ENCODE assay signal across 9 cellular contexts in genomic region chr10:77504870-77505257, GRCh38.
A peak's percentile ranks its signal among the peaks of the same experiment; 100 is the strongest.
DNase-seq lines count a peak whose midpoint lies in the region; ATAC-seq and TF ChIP-seq lines count a peak whose summit lies in the region.
"Had no signal": no experiment of that assay in that cellular context is flagged by ENCODE, and none has a peak within 500 bp of the region (broad histone marks: within the 10 kb centered on the region; RNA-seq: fewer than 3 reads in every experiment).

No MANE protein-coding gene starts in this region.

- H3K4me3 ChIP-seq in astrocyte of the cerebellum (ENCODE audit: low read depth, low read length) (no peak overlapping the region), left lung (no peak overlapping the region), ovary (no peak overlapping the region)

- in situ Hi-C loops in astrocyte of the cerebellum (cut with HindIII; ENCODE audit: low sequenced_read_pairs) = no loop called here

- DNase-seq in D341Med (ENCODE audit: low spot score) (peak; percentile 51), M059J (ENCODE audit: low read depth) (peak; percentile 94), astrocyte of the cerebellum (ENCODE audit: low read depth) (no peak), left lung (peak in 1 of 2 donors; percentile 49), ovary (no peak), T-helper 9 cell (no peak)
- DNase-seq in activated effector memory CD4-positive, alpha-beta T cell treated with anti-CD3 and anti-CD28 coated beads, Interleukin-2, amount 50 U/mL, for 16 hours = no peak
- DNase-seq: NCI-H146 had no signal

- no peak for TF ChIP-seq POLR2A in ovary (IDR thresholded peaks at IDR 0.05)

- H3K9me3 ChIP-seq in left lung = no peaks in the 10 kb centered on the region
- no peaks in the 10 kb centered on the region for H3K9me3 ChIP-seq in ovary

- H3K36me3 ChIP-seq in left lung = no peaks in the 10 kb centered on the region
- no peaks in the 10 kb centered on the region for H3K36me3 ChIP-seq in ovary

- ATAC-seq in left lung = peak; percentile 77
- ATAC-seq in GM18867 (IDR thresholded peaks at IDR 0.05; ENCODE audit: unreplicated experiment) = no peak

- peaks cover 6 to 8% of the 10 kb centered on the region in 2 donors for H3K4me1 ChIP-seq in left lung
- H3K4me1 ChIP-seq in ovary (ENCODE audit: insufficient read depth) = peaks cover 2% of the 10 kb centered on the region

- TF ChIP-seq CTCF in astrocyte of the cerebellum (IDR thresholded peaks at IDR 0.05; ENCODE audit: low read depth, low read length, missing control alignments) = peak; percentile 8
- TF ChIP-seq CTCF in left lung (IDR thresholded peaks at IDR 0.05) = no peak
- TF ChIP-seq CTCF in ovary (IDR thresholded peaks at IDR 0.05) = no peak

- H3K27me3 ChIP-seq in left lung = peaks cover 0 to 9% of the 10 kb centered on the region in 2 donors
- H3K27me3 ChIP-seq in ovary = no peaks in the 10 kb centered on the region

- WGBS in ovary, 3 donors = 63 to 70% (median 69%) methylated on average over 4 of the region's 4 CpGs

- no peak for TF ChIP-seq EP300 in ovary (IDR thresholded peaks at IDR 0.05)

- H3K27ac ChIP-seq in left lung = no peak overlapping the region
- no peak overlapping the region for H3K27ac ChIP-seq in ovary

- intact Hi-C loops in left lung (cut with DNase I) (no loop called here), ovary (cut with DNase I) (no loop called here)

Comparison
In these comparisons a context has a peak if more than half of its experiments do, and no peak if none do; other contexts are left out.
1. DNase-seq: peak in D341Med (single experiment) and M059J (single experiment); none in astrocyte of the cerebellum (single experiment), ovary (0 of 5), activated effector memory CD4-positive, alpha-beta T cell treated with anti-CD3 and anti-CD28 coated beads, Interleukin-2, amount 50 U/mL, for 16 hours (single experiment) and T-helper 9 cell (single experiment).